Comparison of ENCODE assay signal across 1 cellular context in the genomic region with DNA sequence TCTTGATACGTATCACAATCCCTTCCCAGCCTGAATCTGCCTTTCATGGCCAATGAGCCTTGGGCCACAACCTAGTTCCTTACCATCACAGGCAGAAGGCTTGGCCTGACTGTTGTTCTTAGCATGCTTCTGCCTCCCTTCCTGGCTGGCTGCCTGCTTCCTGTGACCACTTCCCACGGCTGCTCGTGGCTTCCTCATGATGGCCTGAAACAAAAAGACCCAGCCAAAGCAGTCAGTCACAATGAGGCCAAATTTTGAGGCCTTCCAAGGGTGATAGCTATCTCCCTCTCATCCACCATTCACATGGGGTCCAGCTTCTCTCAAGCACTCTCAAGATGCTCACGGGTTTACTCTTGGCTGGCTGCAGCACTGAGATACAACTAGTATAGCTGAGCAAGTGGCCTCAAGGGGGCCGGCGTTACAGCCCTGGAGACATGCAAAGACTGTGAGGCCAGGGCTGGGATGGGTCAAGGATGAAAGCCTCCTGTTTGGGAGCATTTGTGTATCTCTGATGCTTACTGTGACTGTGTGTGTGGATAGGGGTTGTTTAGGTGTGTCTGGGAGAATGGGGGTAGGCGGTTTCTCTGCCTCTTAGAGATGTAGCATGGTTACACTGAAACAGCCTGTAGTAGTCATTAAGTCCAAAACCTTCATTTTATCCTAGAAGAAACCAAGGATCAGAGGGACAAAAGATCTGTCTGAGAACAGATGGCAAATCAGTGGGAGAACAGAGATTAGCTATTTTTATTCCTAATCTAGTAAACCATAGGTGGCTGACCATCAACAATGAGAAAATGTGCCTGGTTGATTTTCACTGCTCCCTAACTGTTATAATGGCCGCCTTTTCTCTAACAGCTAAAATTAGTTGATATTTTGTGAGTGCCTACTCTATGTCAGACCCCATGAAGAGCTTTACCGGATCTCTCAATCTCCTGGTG.
A peak's percentile ranks its signal among the peaks of the same experiment; 100 is the strongest.
TF ChIP-seq lines count a peak whose summit lies in the region.

No MANE protein-coding gene starts in this region.

TF ChIP-seq in HepG2, 621 proteins besides CTCF, POLR2A, EP300 and RAD21:
- TF ChIP-seq XRCC5 (optimal IDR thresholded peaks at IDR 0.05; ENCODE audit: low read length) (peak; percentile 16), ZFX (CRISPR knock-in tag; IDR thresholded peaks at IDR 0.05; ENCODE audit: low read depth) (no peak), STAG1 (CRISPR knock-in tag; IDR thresholded peaks at IDR 0.05) (peak; percentile 16; the same call in 1 of the 2 replicates)
- TF ChIP-seq, protein P1, sequence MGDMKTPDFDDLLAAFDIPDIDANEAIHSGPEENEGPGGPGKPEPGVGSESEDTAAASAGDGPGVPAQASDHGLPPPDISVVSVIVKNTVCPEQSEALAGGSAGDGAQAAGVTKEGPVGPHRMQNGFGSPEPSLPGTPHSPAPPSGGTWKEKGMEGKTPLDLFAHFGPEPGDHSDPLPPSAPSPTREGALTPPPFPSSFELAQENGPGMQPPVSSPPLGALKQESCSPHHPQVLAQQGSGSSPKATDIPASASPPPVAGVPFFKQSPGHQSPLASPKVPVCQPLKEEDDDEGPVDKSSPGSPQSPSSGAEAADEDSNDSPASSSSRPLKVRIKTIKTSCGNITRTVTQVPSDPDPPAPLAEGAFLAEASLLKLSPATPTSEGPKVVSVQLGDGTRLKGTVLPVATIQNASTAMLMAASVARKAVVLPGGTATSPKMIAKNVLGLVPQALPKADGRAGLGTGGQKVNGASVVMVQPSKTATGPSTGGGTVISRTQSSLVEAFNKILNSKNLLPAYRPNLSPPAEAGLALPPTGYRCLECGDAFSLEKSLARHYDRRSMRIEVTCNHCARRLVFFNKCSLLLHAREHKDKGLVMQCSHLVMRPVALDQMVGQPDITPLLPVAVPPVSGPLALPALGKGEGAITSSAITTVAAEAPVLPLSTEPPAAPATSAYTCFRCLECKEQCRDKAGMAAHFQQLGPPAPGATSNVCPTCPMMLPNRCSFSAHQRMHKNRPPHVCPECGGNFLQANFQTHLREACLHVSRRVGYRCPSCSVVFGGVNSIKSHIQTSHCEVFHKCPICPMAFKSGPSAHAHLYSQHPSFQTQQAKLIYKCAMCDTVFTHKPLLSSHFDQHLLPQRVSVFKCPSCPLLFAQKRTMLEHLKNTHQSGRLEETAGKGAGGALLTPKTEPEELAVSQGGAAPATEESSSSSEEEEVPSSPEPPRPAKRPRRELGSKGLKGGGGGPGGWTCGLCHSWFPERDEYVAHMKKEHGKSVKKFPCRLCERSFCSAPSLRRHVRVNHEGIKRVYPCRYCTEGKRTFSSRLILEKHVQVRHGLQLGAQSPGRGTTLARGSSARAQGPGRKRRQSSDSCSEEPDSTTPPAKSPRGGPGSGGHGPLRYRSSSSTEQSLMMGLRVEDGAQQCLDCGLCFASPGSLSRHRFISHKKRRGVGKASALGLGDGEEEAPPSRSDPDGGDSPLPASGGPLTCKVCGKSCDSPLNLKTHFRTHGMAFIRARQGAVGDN (CRISPR knock-in tag; IDR thresholded peaks at IDR 0.05) = 0 out of 2 replicates have a peak, but pooled peaks have one; percentile 22
